ENCODE assay signal across 8 cellular contexts in genomic region chr18:3665780-3666525, GRCh38.
DNase-seq lines count a peak whose midpoint lies in the region; ATAC-seq and TF ChIP-seq lines count a peak whose summit lies in the region.

No MANE protein-coding gene starts in this region.

- H3K79me2 ChIP-seq in MM.1S (ENCODE audit: low read length) (no peaks in the 10 kb centered on the region), osteoblast (ENCODE audit: insufficient read depth, low read length) (no peaks in the 10 kb centered on the region)

- no peaks in the 10 kb centered on the region for H3K27me3 Mint-ChIP-seq in activated naive CD4-positive, alpha-beta T cell treated with anti-CD3 and anti-CD28 coated beads, Interleukin-2, amount 50 U/mL, for 24 hours

- intact Hi-C loops in head of caudate nucleus (cut with DNase I) = loop anchor here (5.0 kb wide), 3 partner anchors 69 to 384 kb away; no protein-coding TSS in a partner anchor

- H3K9me3 ChIP-seq in MM.1S (replicated peaks; ENCODE audit: insufficient read depth, low read length) (no peaks in the 10 kb centered on the region), SK-N-MC (ENCODE audit: low read depth, low read length) (0 out of 2 replicates have a peak, but pooled peaks cover 4% of the 10 kb centered on the region), osteoblast (ENCODE audit: low read depth, low read length) (no peaks in the 10 kb centered on the region)

- H3K9ac ChIP-seq in MM.1S (ENCODE audit: low read length) (no peak overlapping the region), SK-N-MC (ENCODE audit: insufficient read length) (peak overlapping the region; percentile 44)

- peaks cover 24% of the 10 kb centered on the region for H3K4me1 Mint-ChIP-seq in activated naive CD4-positive, alpha-beta T cell treated with anti-CD3 and anti-CD28 coated beads, Interleukin-2, amount 50 U/mL, for 24 hours

- DNase-seq in AG04449 (ENCODE audit: low read depth, low spot score) = peak; percentile 45
- DNase-seq in MM.1S = peak; percentile 66
- DNase-seq in SK-N-MC (ENCODE audit: low read depth, low spot score) = peak; percentile 91
- peak; percentile 60 to 95 (median 86) for DNase-seq in head of caudate nucleus
- DNase-seq in osteoblast (ENCODE audit: insufficient read length, low spot score, missing footprints) = peak; percentile 91

- POLR2A ChIA-PET in AG04449 (lab: Yijun Ruan, JAX) = interaction anchor here (0.8 to 2.1 kb wide), 8 partner anchors 13 to 404 kb away, joined by 3 to 14 read pairs (median 4); partner anchors contain the start of gene TGIF1

- H4K20me1 ChIP-seq in MM.1S (ENCODE audit: insufficient read depth, low read length) (no peaks in the 10 kb centered on the region), osteoblast (ENCODE audit: insufficient read depth, low read length) (no peaks in the 10 kb centered on the region)

- no peaks in the 10 kb centered on the region for H3K9me2 ChIP-seq in MM.1S (replicated peaks; ENCODE audit: insufficient read depth, low read length)

- H3K4me3 ChIP-seq in AG04449 (ENCODE audit: low read depth, low read length) (peak overlapping the region; percentile 15; the same call in 1 of the 2 replicates), MM.1S (ENCODE audit: low read length) (no peak overlapping the region), SK-N-MC (peak overlapping the region; percentile 29), osteoblast (ENCODE audit: insufficient read depth, low read length) (peak overlapping the region; percentile 41)

- peak; percentile 74 for ATAC-seq in GM18909 (IDR thresholded peaks at IDR 0.05; ENCODE audit: poor library complexity, unreplicated experiment)

- no peaks in the 10 kb centered on the region for H3K36me3 ChIP-seq in MM.1S (replicated peaks; ENCODE audit: insufficient read depth, low read length)
- no peaks in the 10 kb centered on the region for H3K36me3 ChIP-seq in SK-N-MC (ENCODE audit: insufficient read depth, low read length)
- no peaks in the 10 kb centered on the region for H3K36me3 ChIP-seq in osteoblast (ENCODE audit: insufficient read depth, low read length)

- CTCF ChIA-PET in AG04449 (lab: Yijun Ruan, JAX) = interaction anchor here (0.6 to 8.5 kb wide), 72 partner anchors 8 to 412 kb away, joined by 3 to 137 read pairs (median 6); partner anchors contain the start of gene MYL12B

- H3K36me3 Mint-ChIP-seq in activated naive CD4-positive, alpha-beta T cell treated with anti-CD3 and anti-CD28 coated beads, Interleukin-2, amount 50 U/mL, for 24 hours = no peaks in the 10 kb centered on the region

- H3K9me3 Mint-ChIP-seq in activated naive CD4-positive, alpha-beta T cell treated with anti-CD3 and anti-CD28 coated beads, Interleukin-2, amount 50 U/mL, for 24 hours = no peaks in the 10 kb centered on the region

- no peaks in the 10 kb centered on the region for H3F3A ChIP-seq in MM.1S (ENCODE audit: insufficient read depth, low read length)

- no peaks in the 10 kb centered on the region for H3K27me3 ChIP-seq in MM.1S (replicated peaks; ENCODE audit: insufficient read depth, low read length)
- H3K27me3 ChIP-seq in osteoblast (ENCODE audit: insufficient read depth, low read length) = no peaks in the 10 kb centered on the region

- H3K4me1 ChIP-seq in MM.1S (ENCODE audit: low read length) (0 out of 2 replicates have a peak, but pooled peaks cover 3% of the 10 kb centered on the region), osteoblast (ENCODE audit: insufficient read depth, low read length) (peaks cover 7% of the 10 kb centered on the region)

- H3K4me2 ChIP-seq in MM.1S (ENCODE audit: low read depth, low read length) (peak overlapping the region; percentile 41; the same call in 1 of the 2 replicates), osteoblast (ENCODE audit: insufficient read depth, low read length) (peak overlapping the region; percentile 76)

- H3K27ac ChIP-seq in MM.1S (ENCODE audit: low read length) (no peak overlapping the region), SK-N-MC (peak overlapping the region; percentile 84), osteoblast (ENCODE audit: low read depth, low read length) (peak overlapping the region; percentile 73), temporal lobe (ENCODE audit: low read depth, low read length) (peak overlapping the region; percentile 17)

- H2AFZ ChIP-seq in MM.1S (ENCODE audit: low read length) (no peak overlapping the region), osteoblast (ENCODE audit: low read length) (peak overlapping the region; percentile 76)

- H3K27ac Mint-ChIP-seq in activated naive CD4-positive, alpha-beta T cell treated with anti-CD3 and anti-CD28 coated beads, Interleukin-2, amount 50 U/mL, for 24 hours = no peak overlapping the region

- peak overlapping the region; percentile 49 for H3K4me3 Mint-ChIP-seq in activated naive CD4-positive, alpha-beta T cell treated with anti-CD3 and anti-CD28 coated beads, Interleukin-2, amount 50 U/mL, for 24 hours

- TF ChIP-seq CTCF in AG04449 (IDR thresholded peaks at IDR 0.05; ENCODE audit: insufficient read depth, low read length, missing control alignments) (peak; percentile 86), MM.1S (IDR thresholded peaks at IDR 0.05; ENCODE audit: low read length) (peak; percentile 89), osteoblast (IDR thresholded peaks at IDR 0.05; ENCODE audit: extremely low read depth, low read depth, low read length) (peak; percentile 97)
